In the genomic region with DNA sequence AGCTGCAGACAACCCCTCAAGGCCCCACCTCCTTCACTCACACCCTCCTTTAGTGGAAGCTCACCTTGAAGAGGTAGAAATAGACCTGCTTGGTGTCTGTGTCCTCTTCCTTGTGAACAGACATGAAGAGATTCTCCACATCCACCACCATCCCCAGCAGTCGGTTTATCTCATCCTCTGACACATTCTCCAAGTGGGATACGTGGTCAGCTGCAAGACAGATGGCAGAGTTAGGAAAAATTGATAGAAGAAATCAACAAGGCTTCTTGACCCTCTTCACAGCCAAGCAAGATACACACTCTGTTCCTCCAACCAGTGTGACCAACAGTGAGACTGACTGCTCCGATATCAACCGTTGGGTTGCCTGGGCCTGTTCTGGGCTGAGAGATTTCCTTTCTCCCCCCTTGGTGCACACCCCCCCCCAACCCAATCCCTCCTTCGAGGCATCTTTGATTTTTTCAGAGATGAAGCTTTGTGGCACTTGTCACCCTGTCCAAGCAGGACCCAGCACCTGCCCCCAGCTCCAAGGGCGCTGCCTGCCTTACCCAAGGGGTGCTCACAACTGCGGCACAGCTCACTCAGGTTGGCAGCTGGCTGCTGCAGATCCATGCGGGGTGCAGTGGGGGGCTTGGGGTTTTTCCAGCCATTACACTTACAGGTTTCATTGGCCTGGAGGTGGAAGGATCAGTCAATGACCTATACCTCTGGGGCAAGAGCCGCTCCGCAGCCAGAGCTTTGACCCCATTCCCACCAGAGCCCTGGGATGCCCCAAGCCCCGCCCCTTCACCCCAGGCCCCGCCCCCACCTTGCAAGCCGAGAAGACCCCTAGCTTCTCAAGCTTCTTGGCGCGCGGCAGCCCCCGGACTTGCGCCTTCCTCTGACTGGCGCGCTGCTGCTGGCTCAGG, we compare ENCODE assay signal across 7 cellular contexts. TPM values are rescaled to one million over a fixed set of nuclear protein-coding genes. Genes with fewer than 3 reads are reported as not detected.
DNase-seq lines count a peak whose midpoint lies in the region; ATAC-seq and TF ChIP-seq lines count a peak whose summit lies in the region.
"Had no signal": no experiment of that assay in that cellular context is flagged by ENCODE, and none has a peak within 500 bp of the region (broad histone marks: within the 10 kb centered on the region; RNA-seq: fewer than 3 reads in every experiment).

No MANE protein-coding gene starts in this region.

- peak overlapping the region; percentile 62; the same call in 1 of the 2 replicates for H3K4me3 ChIP-seq in PC-9
- H3K4me3 ChIP-seq in heart left ventricle = peak overlapping the region; percentile 43 to 97 (median 78)
- H3K4me3 ChIP-seq in thoracic aorta = peak overlapping the region; percentile 93

- no peaks in the 10 kb centered on the region for H3K36me3 ChIP-seq in PC-9 (ENCODE audit: low read depth)
- H3K36me3 ChIP-seq in heart left ventricle = peaks cover 0 to 53% (median 19%) of the 10 kb centered on the region in 9 donors
- H3K36me3 ChIP-seq in thoracic aorta = no peaks in the 10 kb centered on the region

- H2AFZ ChIP-seq in PC-9 = peak overlapping the region; percentile 85

- TF ChIP-seq CTCF in PC-9 (conservative IDR thresholded peaks at IDR 0.05) (no peak), heart left ventricle (IDR thresholded peaks at IDR 0.05) (no peak), thoracic aorta (IDR thresholded peaks at IDR 0.05) (no peak)

- H3K27me3 ChIP-seq in PC-9 (ENCODE audit: insufficient read depth, low read depth) = no peaks in the 10 kb centered on the region
- H3K27me3 ChIP-seq in heart left ventricle = no peaks in the 10 kb centered on the region
- H3K27me3 ChIP-seq in thoracic aorta (replicated peaks; ENCODE audit: insufficient read depth) = no peaks in the 10 kb centered on the region

- no peaks in the 10 kb centered on the region for H3K9me2 ChIP-seq in PC-9 (ENCODE audit: insufficient read depth)

- H3K4me1 ChIP-seq in PC-9 (replicated peaks; ENCODE audit: insufficient read depth) (no peaks in the 10 kb centered on the region; the same call in 1 of the 2 replicates), heart left ventricle (peaks cover 0 to 29% (median 16%) of the 10 kb centered on the region in 12 donors), thoracic aorta (ENCODE audit: control insufficient read depth in 1 of 2, low read depth in 2 of 2) (peaks cover 7 to 10% of the 10 kb centered on the region in 2 donors)

- peaks cover 8% of the 10 kb centered on the region; the same call in 1 of the 2 replicates for H3F3A ChIP-seq in PC-9 (ENCODE audit: insufficient read depth, low read depth)

- ATAC-seq in heart left ventricle (peak in 2 of 4 donors; percentile 18 to 30), thoracic aorta (ENCODE audit: insufficient number of reproducible peaks, low FRiP score, low read depth) (no peak), HG03342 (IDR thresholded peaks at IDR 0.05; ENCODE audit: unreplicated experiment) (no peak), GM18505 (IDR thresholded peaks at IDR 0.05; ENCODE audit: unreplicated experiment) (no peak)

- whole genome bisulfite sequencing in heart left ventricle, 4 donors = 21 to 35% (median 28%) methylated on average over 10 to 20 of the region's 20 CpGs

- intact Hi-C loops in PC-9 (cut with micrococcal nuclease; ENCODE audit: unreplicated experiment) = no loop called here
- intact Hi-C loops in heart left ventricle (cut with DNase I) = loop anchor here in 2 of 10 donors (5.0 to 10.0 kb wide), 2 partner anchors 62 to 394 kb away; a partner anchor contains a TSS

- CTCF ChIA-PET in PC-9 (lab: Charles Lee) = interaction anchor here (0.5 to 0.6 kb wide), 6 partner anchors 9 to 1931 kb away, joined by 3 to 11 read pairs (median 4); a partner anchor contains a TSS

- no peaks in the 10 kb centered on the region for H3K9me3 ChIP-seq in PC-9 (ENCODE audit: insufficient read depth, low read depth)
- no peaks in the 10 kb centered on the region for H3K9me3 ChIP-seq in heart left ventricle
- no peaks in the 10 kb centered on the region for H3K9me3 ChIP-seq in thoracic aorta

- POLR2A ChIA-PET in PC-9 (lab: Charles Lee; ENCODE audit: unreplicated experiment) = interaction anchor here (0.6 kb wide), 1 partner anchor 64 kb away, joined by 3 read pairs; no protein-coding TSS in a partner anchor

- DNase-seq in ELR (ENCODE audit: low read depth) (peak; percentile 41), PC-9 (no peak), heart left ventricle (peak in 1 of 5 donors; percentile 60), thoracic aorta (ENCODE audit: low spot score) (no peak)

- BruUV-seq in PC-9 (replicated peaks; lab: Mats Ljungman, UMichigan) = TSS peak; percentile 25

- peak overlapping the region; percentile 78 for H3K4me2 ChIP-seq in PC-9

- 0 out of 2 replicates have a peak, but pooled peaks cover 3% of the 10 kb centered on the region for H4K20me1 ChIP-seq in PC-9 (ENCODE audit: insufficient read depth)

- peaks cover 6% of the 10 kb centered on the region for H3K79me2 ChIP-seq in PC-9 (ENCODE audit: low read depth)

- TF ChIP-seq POLR2A in heart left ventricle (IDR thresholded peaks at IDR 0.05) (no peak), GM18505 (IDR thresholded peaks at IDR 0.05; ENCODE audit: borderline replicate concordance, extremely low read depth, insufficient read depth, insufficient read length) (no peak)

- no peak overlapping the region for H3K27ac ChIP-seq in PC-9
- H3K27ac ChIP-seq in heart left ventricle = peak overlapping the region in 11 of 12 donors; percentile 22 to 80 (median 71)
- H3K27ac ChIP-seq in thoracic aorta = no peak overlapping the region

RNA-seq across cellular contexts. Expression of a gene that starts 0.8 kb away (rescaled TPM):
- total RNA-seq in PC-9 (2021) (42.1 and 47.6 TPM in 2 replicates), heart left ventricle (10 to 100 TPM in 8 of 9 donors, 1 to 10 TPM in 1; 6.9 to 17.6 (median 14.8) TPM), thoracic aorta (10 to 100 TPM; 26.4 to 31.3 TPM)
- 10 to 100 TPM; 15.3 to 33.0 TPM for polyA plus RNA-seq in heart left ventricle

RNA-seq across cellular contexts. Expression of a gene that starts 2.2 kb away (rescaled TPM):
- total RNA-seq in PC-9 (2021) (0.33 TPM in 1 of 2 replicates, not detected in the other), heart left ventricle (not detected), thoracic aorta (not detected)
- not detected for polyA plus RNA-seq in heart left ventricle
- total RNA-seq: T-helper 1 cell treated with Interleukin-12 subunit alpha and Interleukin-12 subunit beta and Interleukin-4 antibody, amounts not matched to agents 30 ng/mL and 1 ng/mL, for 36 hours had no signal

RNA-seq across cellular contexts. Expression of a gene that starts 7.9 kb away (rescaled TPM):
- total RNA-seq in PC-9 (2021) (17.9 and 26.0 TPM in 2 replicates), heart left ventricle (10 to 100 TPM in 1 of 9 donors, 1 to 10 TPM in 8; 1.9 to 17.3 (median 3.7) TPM), thoracic aorta (10 to 100 TPM; 13.7 to 18.5 TPM)
- polyA plus RNA-seq in heart left ventricle = 1 to 10 TPM; 1.8 to 4.9 TPM

RNA-seq across cellular contexts. Expression of a gene that starts 22.1 kb away (rescaled TPM):
- total RNA-seq in PC-9 (2021) (1.7 and 2.1 TPM in 2 replicates), heart left ventricle (under 1 TPM in 6 of 9 donors, not detected in 3; 0.14 to 0.38 (median 0.22) TPM), thoracic aorta (not detected)
- under 1 TPM; 0.06 to 0.11 TPM for polyA plus RNA-seq in heart left ventricle
- total RNA-seq: T-helper 1 cell treated with Interleukin-12 subunit alpha and Interleukin-12 subunit beta and Interleukin-4 antibody, amounts not matched to agents 30 ng/mL and 1 ng/mL, for 36 hours had no signal

RNA-seq across cellular contexts. Expression of a gene that starts 34.4 kb away (rescaled TPM):
- total RNA-seq in PC-9 (2021) (97.0 and 120 TPM in 2 replicates), heart left ventricle (10 to 100 TPM; 30.9 to 99.1 (median 48.2) TPM), thoracic aorta (100 to 1,000 TPM in 1 of 2 donors, 10 to 100 TPM in 1; 89.2 to 158 TPM)
- 10 to 100 TPM; 29.0 to 90.9 TPM for polyA plus RNA-seq in heart left ventricle

Comparison
In these comparisons a context has a peak if more than half of its experiments do, and no peak if none do; other contexts are left out.
1. H3K27ac ChIP-seq: peak in heart left ventricle (11 of 12); none in PC-9 (single experiment) and thoracic aorta (0 of 2).
2. Peak in every context shown above with its lines, with median percentiles within 50 percentile points of each other: H3K4me3 ChIP-seq.